Comparison of ENCODE assay signal across 20 cellular contexts in genomic region chr11:126048198-126048597, GRCh38. TPM values are rescaled to one million over a fixed set of nuclear protein-coding genes. Genes with fewer than 3 reads are reported as not detected.
A peak's percentile ranks its signal among the peaks of the same experiment; 100 is the strongest.
DNase-seq lines count a peak whose midpoint lies in the region; ATAC-seq, FAIRE-seq and TF ChIP-seq lines count a peak whose summit lies in the region.
"Had no signal": no experiment of that assay in that cellular context is flagged by ENCODE, and none has a peak within 500 bp of the region (broad histone marks: within the 10 kb centered on the region; RNA-seq: fewer than 3 reads in every experiment).

No MANE protein-coding gene starts in this region.

- no peak overlapping the region for H3K4me2 ChIP-seq in endothelial cell of umbilical vein (ENCODE audit: insufficient read depth, low read length)
- H3K4me2 ChIP-seq: A549, KMS-11, PC-9 had no signal

- H3K27ac ChIP-seq in heart left ventricle: no peak overlapping the region
- H3K27ac ChIP-seq in right atrium auricular region: no peak overlapping the region
- no peak overlapping the region for H3K27ac ChIP-seq in endothelial cell of umbilical vein (ENCODE audit: insufficient read depth, low read depth, low read length)
- no peak overlapping the region for H3K27ac ChIP-seq in coronary artery
- no peak overlapping the region for H3K27ac ChIP-seq in dorsolateral prefrontal cortex
- H3K27ac ChIP-seq: A549, KMS-11, PC-9, RWPE1 had no signal

- peak overlapping the region in 2 of 3 experiments; percentile 11 to 41 for H3K27ac Mint-ChIP-seq in nephron
- H3K27ac Mint-ChIP-seq in T-cell: no peak overlapping the region
- H3K27ac Mint-ChIP-seq: B cell, CD14-positive monocyte had no signal

- no TSS peak for BruUV-seq in endothelial cell of umbilical vein (replicated peaks; lab: Mats Ljungman, UMichigan)

- no peaks in the 10 kb centered on the region for H3K9me1 ChIP-seq in endothelial cell of umbilical vein (replicated peaks; ENCODE audit: control insufficient read depth, extremely low read depth, insufficient read depth, low read length)

- no peaks in the 10 kb centered on the region for H3K9me3 ChIP-seq in heart left ventricle
- no peaks in the 10 kb centered on the region for H3K9me3 ChIP-seq in right atrium auricular region
- H3K9me3 ChIP-seq in endothelial cell of umbilical vein (replicated peaks; ENCODE audit: control insufficient read depth, insufficient read depth, low read length): no peaks in the 10 kb centered on the region
- H3K9me3 ChIP-seq: A549 had no signal

- H3K9me3 Mint-ChIP-seq in nephron (no peaks in the 10 kb centered on the region), T-cell (no peaks in the 10 kb centered on the region)

- no peak overlapping the region for H3K9ac ChIP-seq in endothelial cell of umbilical vein (replicated peaks; ENCODE audit: extremely low read depth, insufficient read depth, low read length)
- H3K9ac ChIP-seq: KMS-11 had no signal

- H3K4me1 Mint-ChIP-seq in nephron: peaks cover 47% of the 10 kb centered on the region
- peaks cover 2 to 14% (median 10%) of the 10 kb centered on the region in 3 donors for H3K4me1 Mint-ChIP-seq in T-cell
- H3K4me1 Mint-ChIP-seq: B cell, CD14-positive monocyte had no signal

- 32 to 44% (median 36%) methylated on average over 5 of the region's 5 CpGs for WGBS in heart left ventricle, 4 donors

- dilution Hi-C loops in endothelial cell of umbilical vein (cut with MboI; ENCODE audit: extremely low pct_ligation_motif_present, low sequenced_read_pairs): no loop called here

- no peaks in the 10 kb centered on the region for H3K79me2 ChIP-seq in endothelial cell of umbilical vein (ENCODE audit: control insufficient read depth, insufficient read depth, low read length)

- TF ChIP-seq POLR2A in heart left ventricle (IDR thresholded peaks at IDR 0.05): no peak
- no peak for TF ChIP-seq POLR2A in endothelial cell of umbilical vein (IDR thresholded peaks at IDR 0.05; ENCODE audit: low read depth, low read length)

- no peak for FAIRE-seq in endothelial cell of umbilical vein (lab: Jason Lieb, UNC)
- FAIRE-seq: A549, GM18507 had no signal

- intact Hi-C loops in heart left ventricle (cut with DNase I): no loop called here
- intact Hi-C loops in endothelial cell of umbilical vein (cut with micrococcal nuclease): no loop called here
- intact Hi-C loops in dorsolateral prefrontal cortex (cut with DNase I): no loop called here

- DNase-seq in heart left ventricle (no peak), right atrium auricular region (ENCODE audit: low spot score) (no peak), endothelial cell of umbilical vein (ENCODE audit: low read depth, low spot score) (peak; percentile 59), coronary artery (ENCODE audit: low spot score) (no peak), T-cell (no peak), dorsolateral prefrontal cortex (no peak)
- DNase-seq: GDM1, IMR-90, NCI-H1105 treated with DMSO at 0.1 percent for 48 hours, NCI-H2081 treated with DMSO at 0.1 percent for 48 hours, NCI-H2171 treated with DMSO at 0.1 percent for 48 hours, NCI-H526 treated with DMSO at 0.1 percent for 48 hours, PC-9 had no signal

- CTCF ChIA-PET in endothelial cell of umbilical vein (lab: Charles Lee): no interaction called here
- CTCF ChIA-PET in T-cell (lab: Charles Lee): no interaction called here

- no peaks in the 10 kb centered on the region for H4K20me1 ChIP-seq in endothelial cell of umbilical vein (replicated peaks; ENCODE audit: control insufficient read depth, extremely low read depth, insufficient read depth, low read length)

- ATAC-seq in heart left ventricle (peak in 3 of 4 donors; percentile 30 to 72 (median 47)), T-cell (replicated peaks in 1 of 4) (no peak)
- ATAC-seq: A549 had no signal

- peaks cover 0 to 10% (median 0%) of the 10 kb centered on the region in 12 donors for H3K4me1 ChIP-seq in heart left ventricle
- H3K4me1 ChIP-seq in right atrium auricular region: peaks cover 0 to 6% of the 10 kb centered on the region in 2 donors
- H3K4me1 ChIP-seq in endothelial cell of umbilical vein (ENCODE audit: control insufficient read depth, extremely low read depth, insufficient read depth, low read length): no peaks in the 10 kb centered on the region
- H3K4me1 ChIP-seq: A549 had no signal

- no peak overlapping the region for H3K4me3 Mint-ChIP-seq in nephron
- H3K4me3 Mint-ChIP-seq in T-cell: no peak overlapping the region
- H3K4me3 Mint-ChIP-seq: B cell, CD14-positive monocyte had no signal

- TF ChIP-seq CTCF in heart left ventricle (IDR thresholded peaks at IDR 0.05) (no peak), right atrium auricular region (IDR thresholded peaks at IDR 0.05) (no peak), endothelial cell of umbilical vein (IDR thresholded peaks at IDR 0.05; ENCODE audit: extremely low read depth in 1 of 2, insufficient read depth in 1 of 2, low read depth in 1 of 2, low read length in 2 of 2) (no peak), nephron (IDR thresholded peaks at IDR 0.05; ENCODE audit: unreplicated experiment in 3 of 3) (no peak), coronary artery (IDR thresholded peaks at IDR 0.05) (no peak), dorsolateral prefrontal cortex (IDR thresholded peaks at IDR 0.05 in 54 of 56, conservative IDR thresholded peaks at IDR 0.05 in 2 of 56; ENCODE audit: low read depth in 1 of 56, partially characterized antibody in 56 of 56) (no peak)

- no peak overlapping the region for H3K4me3 ChIP-seq in heart left ventricle
- H3K4me3 ChIP-seq in right atrium auricular region: no peak overlapping the region
- H3K4me3 ChIP-seq in endothelial cell of umbilical vein (replicated peaks in 1 of 3; ENCODE audit: insufficient read depth in 1 of 3, low read depth in 1 of 3, low read length in 3 of 3): no peak overlapping the region
- no peak overlapping the region for H3K4me3 ChIP-seq in coronary artery
- H3K4me3 ChIP-seq in dorsolateral prefrontal cortex: no peak overlapping the region
- H3K4me3 ChIP-seq: A549, PC-9 had no signal

- POLR2A ChIA-PET in endothelial cell of umbilical vein (lab: Charles Lee) (no interaction called here), T-cell (lab: Charles Lee) (no interaction called here)

- H3K36me3 Mint-ChIP-seq in nephron (ENCODE audit: low read depth) (peaks cover 28% of the 10 kb centered on the region), T-cell (peaks cover 6% of the 10 kb centered on the region)
- H3K36me3 Mint-ChIP-seq: CD14-positive monocyte had no signal

- no peak overlapping the region for H2AFZ ChIP-seq in endothelial cell of umbilical vein (ENCODE audit: low read depth, low read length)
- H2AFZ ChIP-seq: PC-9 had no signal

- H3K36me3 ChIP-seq in heart left ventricle (peaks cover 0 to 5% (median 0%) of the 10 kb centered on the region in 9 donors), right atrium auricular region (no peaks in the 10 kb centered on the region), endothelial cell of umbilical vein (ENCODE audit: control insufficient read depth in 2 of 2, extremely low read depth in 1 of 2, insufficient read depth in 2 of 2, low read length in 2 of 2) (no peaks in the 10 kb centered on the region)

- H3K27me3 Mint-ChIP-seq in nephron (ENCODE audit: low read depth) (no peaks in the 10 kb centered on the region), T-cell (peaks cover 0 to 4% of the 10 kb centered on the region in 2 donors)

- H3K27me3 ChIP-seq in heart left ventricle (no peaks in the 10 kb centered on the region), right atrium auricular region (no peaks in the 10 kb centered on the region), endothelial cell of umbilical vein (ENCODE audit: control insufficient read depth in 2 of 2, insufficient read depth in 2 of 2, low read length in 2 of 2) (peaks cover 0 to 4% of the 10 kb centered on the region in 2 experiments), dorsolateral prefrontal cortex (no peaks in the 10 kb centered on the region)

TF ChIP-seq in endothelial cell of umbilical vein, 7 proteins besides CTCF, POLR2A, EP300 and RAD21:
- TF ChIP-seq POLR2AphosphoS5 (IDR thresholded peaks at IDR 0.05; ENCODE audit: insufficient read depth, low read depth, low read length) (no peak), FOS (IDR thresholded peaks at IDR 0.05; ENCODE audit: borderline replicate concordance, insufficient read depth, low read length) (no peak), EZH2 (IDR thresholded peaks at IDR 0.05; ENCODE audit: borderline replicate concordance, low read depth, low read length, severe bottlenecking) (no peak), GATA2 (IDR thresholded peaks at IDR 0.05; ENCODE audit: insufficient read depth, insufficient read length, low read depth, low read length) (no peak), JUN (IDR thresholded peaks at IDR 0.05; ENCODE audit: borderline replicate concordance, insufficient read depth, insufficient read length, low read depth) (no peak), MYC (IDR thresholded peaks at IDR 0.05; ENCODE audit: low read depth, low read length) (no peak), MAX (IDR thresholded peaks at IDR 0.05; ENCODE audit: insufficient read depth, insufficient read length) (no peak)
TF ChIP-seq in endothelial cell of umbilical vein: peak in this region for 0.

RNA-seq across cellular contexts. Expression of gene CDON, which starts 14.5 kb away (rescaled TPM):
- total RNA-seq in heart left ventricle (10 to 100 TPM in 2 of 9 donors, 1 to 10 TPM in 7; 5.0 to 51.5 (median 7.4) TPM), right atrium auricular region (10 to 100 TPM; 17.6 to 21.9 TPM), endothelial cell of umbilical vein (3.5 and 3.8 TPM in 2 replicates), T-cell (1 to 10 TPM; 1.7 to 5.0 (median 2.7) TPM), dorsolateral prefrontal cortex (10 to 100 TPM; 10.0 to 38.0 (median 18.7) TPM)
- polyA plus RNA-seq in heart left ventricle (1 to 10 TPM; 1.2 to 2.1 TPM), endothelial cell of umbilical vein (1.5 and 1.6 TPM in 2 replicates)
- polyA plus RNA-seq in endothelial cell of umbilical vein (2011; cell fraction: cytosol; rRNA removed): 1.1 and 1.2 TPM in 2 replicates
- 3.0 and 3.5 TPM in 2 replicates for polyA plus RNA-seq in endothelial cell of umbilical vein (2011; cell fraction: nucleus; rRNA removed)
- polyA plus RNA-seq in endothelial cell of umbilical vein (2012): 2.7 and 3.4 TPM in 2 replicates
- polyA minus RNA-seq in endothelial cell of umbilical vein: 5.8 and 7.1 TPM in 2 replicates
- polyA minus RNA-seq in endothelial cell of umbilical vein (2011; cell fraction: cytosol; rRNA and poly(A)+ RNA removed): 3.2 TPM
- 4.5 and 5.0 TPM in 2 replicates for polyA minus RNA-seq in endothelial cell of umbilical vein (2011; cell fraction: nucleus; rRNA and poly(A)+ RNA removed)
- total RNA-seq: B cell had no signal
- polyA plus RNA-seq: CD14-positive monocyte had no signal

Comparison
In these comparisons a context has a peak if more than half of its experiments do, and no peak if none do; other contexts are left out.
1. ATAC-seq: peak in heart left ventricle (3 of 4); none in T-cell (0 of 4).
2. H3K27ac Mint-ChIP-seq: peak in nephron (2 of 3); none in T-cell (0 of 2).